ENCODE assay signal across 11 cellular contexts in the genomic region with DNA sequence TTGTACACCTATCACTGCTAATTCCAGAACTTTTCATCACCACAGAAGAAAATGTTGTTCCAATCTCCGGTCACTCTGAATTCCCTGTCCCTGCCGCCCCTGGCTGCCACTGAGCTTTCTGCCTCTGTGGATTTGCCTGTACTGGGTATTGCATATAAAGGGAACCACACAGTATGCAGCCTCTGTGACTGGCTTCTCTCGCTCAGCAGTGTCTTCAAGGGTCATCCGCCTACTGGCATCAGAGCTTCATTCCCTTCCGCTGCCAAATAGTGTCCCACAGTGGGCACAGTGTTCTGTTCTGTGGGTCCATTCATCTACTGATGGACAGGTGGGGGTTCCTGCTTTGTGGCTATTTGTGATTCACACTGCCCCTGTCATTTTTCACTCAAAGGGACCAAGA. TPM values are rescaled to one million over a fixed set of nuclear protein-coding genes. Genes with fewer than 3 reads are reported as not detected.
DNase-seq lines count a peak whose midpoint lies in the region.
"Had no signal": no experiment of that assay in that cellular context is flagged by ENCODE, and none has a peak within 500 bp of the region (broad histone marks: within the 10 kb centered on the region; RNA-seq: fewer than 3 reads in every experiment).

No MANE protein-coding gene starts in this region.

- peak overlapping the region; percentile 69 for H3K27ac ChIP-seq in angular gyrus (ENCODE audit: low read depth, low read length)
- H3K27ac ChIP-seq in cingulate gyrus (ENCODE audit: low read depth, low read length) = peak overlapping the region; percentile 76
- H3K27ac ChIP-seq in temporal lobe (ENCODE audit: low read depth, low read length) = peak overlapping the region; percentile 69
- H3K27ac ChIP-seq: BLaER1 treated with 17β-estradiol and CSF1 and Interleukin-3, amounts not matched to agents 10 nM and 100 nM had no signal

- DNase-seq in pons (ENCODE audit: low spot score) (peak; percentile 49), NOMO-1 treated with dmso at 0.1 percent for 144 hours (lab: John Stamatoyannopoulos, UW; ENCODE audit: unreplicated experiment) (no peak), NCI-H128 (lab: John Stamatoyannopoulos, UW; ENCODE audit: unreplicated experiment) (no peak)
- DNase-seq: AML-193; CD4-positive, CD25-positive, alpha-beta regulatory T cell; DMS53; H7 had no signal

RNA-seq across cellular contexts. Expression of gene DHCR7, which starts 5.3 kb away (rescaled TPM):
- 20.9 TPM for total RNA-seq in temporal lobe

RNA-seq across cellular contexts. Expression of gene NADSYN1, which starts 10.1 kb away (rescaled TPM):
- total RNA-seq in temporal lobe = 18.7 TPM
